In genomic region chrX:47216393-47216925, GRCh38 we compare ENCODE assay signal across 9 cellular contexts. TPM values are rescaled to one million over a fixed set of nuclear protein-coding genes. Genes with fewer than 3 reads are reported as not detected.
A peak's percentile ranks its signal among the peaks of the same experiment; 100 is the strongest.
DNase-seq lines count a peak whose midpoint lies in the region; ATAC-seq and TF ChIP-seq lines count a peak whose summit lies in the region.
"Had no signal": no experiment of that assay in that cellular context is flagged by ENCODE, and none has a peak within 500 bp of the region (broad histone marks: within the 10 kb centered on the region; RNA-seq: fewer than 3 reads in every experiment).

No MANE protein-coding gene starts in this region.

- peak overlapping the region; percentile 67 for H3K27ac ChIP-seq in A673 (ENCODE audit: low read depth, low read length, poor library complexity, severe bottlenecking)
- H3K27ac ChIP-seq in HUES64 (ENCODE audit: low read depth, low read length): peak overlapping the region; percentile 83; the same call in 1 of the 2 replicates
- peak overlapping the region; percentile 88 for H3K27ac ChIP-seq in naive thymus-derived CD4-positive, alpha-beta T cell (ENCODE audit: low read depth, low read length)

- 83% methylated on average over 8 of the region's 8 CpGs for WGBS in HUES64

- no peaks in the 10 kb centered on the region for H3K27me3 ChIP-seq in A673 (replicated peaks; ENCODE audit: insufficient read depth, low read depth, low read length, poor library complexity)
- H3K27me3 ChIP-seq in HUES64 (ENCODE audit: insufficient read depth, low read length): no peaks in the 10 kb centered on the region
- H3K27me3 ChIP-seq in naive thymus-derived CD4-positive, alpha-beta T cell (ENCODE audit: control insufficient read depth in 2 of 2, insufficient read depth in 2 of 2, low read length in 2 of 2): no peaks in the 10 kb centered on the region

- intact Hi-C loops in A673 (cut with micrococcal nuclease; ENCODE audit: unreplicated experiment) (no loop called here), MCF 10A (cut with micrococcal nuclease) (no loop called here)
- intact Hi-C loops in naive thymus-derived CD4-positive, alpha-beta T cell (cut with micrococcal nuclease): loop anchor here in 1 of 2 donors (5.0 kb wide), 4 partner anchors 416 to 1741 kb away; partner anchors contain the start of genes OTUD5, PIM2 and ZNF81

- no TSS peak for BruUV-seq in A673 (replicated peaks; lab: Mats Ljungman, UMichigan)
- BruUV-seq in MCF 10A (replicated peaks; lab: Mats Ljungman, UMichigan): no TSS peak

- H3K4me1 Mint-ChIP-seq in MCF 10A (ENCODE audit: insufficient read depth, unreplicated experiment): peaks cover 42% of the 10 kb centered on the region
- peaks cover 26 to 37% (median 36%) of the 10 kb centered on the region in 7 donors for H3K4me1 Mint-ChIP-seq in naive thymus-derived CD4-positive, alpha-beta T cell

- DNase-seq in A673 (ENCODE audit: low spot score) (no peak), MCF 10A (ENCODE audit: unreplicated experiment) (no peak), NCI-H2227 treated with DMSO at 0.1 percent for 48 hours (lab: John Stamatoyannopoulos, UW) (no peak), superior temporal gyrus (ENCODE audit: extremely low spot score) (no peak)
- DNase-seq in naive thymus-derived CD4-positive, alpha-beta T cell: no peak
- DNase-seq: activated CD4-positive, CD25-positive, alpha-beta regulatory T cell had no signal

- H3K9me3 ChIP-seq in A673 (ENCODE audit: low read depth, low read length, poor library complexity, severe bottlenecking) (no peaks in the 10 kb centered on the region), HUES64 (ENCODE audit: insufficient read depth, low read depth, low read length) (no peaks in the 10 kb centered on the region)
- H3K9me3 ChIP-seq in naive thymus-derived CD4-positive, alpha-beta T cell (ENCODE audit: control insufficient read depth in 2 of 3, low read length in 3 of 3): no peaks in the 10 kb centered on the region

- no peak overlapping the region for H3K4me3 ChIP-seq in A673 (ENCODE audit: low read depth, low read length, poor library complexity, severe bottlenecking)
- H3K4me3 ChIP-seq in HUES64 (ENCODE audit: low read length): no peak overlapping the region; the same call in 1 of the 2 replicates
- H3K4me3 ChIP-seq in naive thymus-derived CD4-positive, alpha-beta T cell (ENCODE audit: low read length): no peak overlapping the region

- H3K9me3 Mint-ChIP-seq in MCF 10A (ENCODE audit: unreplicated experiment): no peaks in the 10 kb centered on the region
- H3K9me3 Mint-ChIP-seq in naive thymus-derived CD4-positive, alpha-beta T cell: peaks cover 0 to 1% (median 0%) of the 10 kb centered on the region in 11 donors

- TF ChIP-seq CTCF in A673 (conservative IDR thresholded peaks at IDR 0.05; ENCODE audit: low read depth, low read length) (no peak), MCF 10A (IDR thresholded peaks at IDR 0.05; ENCODE audit: unreplicated experiment) (no peak)

- H3K4me3 Mint-ChIP-seq in MCF 10A (ENCODE audit: unreplicated experiment): peak overlapping the region; percentile 82
- H3K4me3 Mint-ChIP-seq in naive thymus-derived CD4-positive, alpha-beta T cell: peak overlapping the region in 8 of 10 donors; percentile 89 to 99 (median 95)

- CTCF ChIA-PET in A673 (lab: Charles Lee) (no interaction called here), MCF 10A (lab: Yijun Ruan, JAX) (interaction anchor here (1.3 kb wide), 1 partner anchor 22 kb away, joined by 3 read pairs; no protein-coding TSS in a partner anchor)
- CTCF ChIA-PET in naive thymus-derived CD4-positive, alpha-beta T cell (lab: Charles Lee): no interaction called here

- no peak overlapping the region for H3K9ac ChIP-seq in HUES64 (ENCODE audit: low read depth, low read length)

- H3K36me3 Mint-ChIP-seq in MCF 10A (ENCODE audit: insufficient read depth, unreplicated experiment): peaks cover 58% of the 10 kb centered on the region
- peaks cover 7 to 47% (median 31%) of the 10 kb centered on the region in 5 donors for H3K36me3 Mint-ChIP-seq in naive thymus-derived CD4-positive, alpha-beta T cell

- POLR2A ChIA-PET in A673 (lab: Charles Lee; ENCODE audit: low non-redundant PET) (no interaction called here), MCF 10A (lab: Yijun Ruan, JAX) (interaction anchor here (0.6 to 5.7 kb wide), 6 partner anchors 10 to 1482 kb away, joined by 4 to 79 read pairs (median 16); partner anchors contain the start of gene USP11)
- POLR2A ChIA-PET in naive thymus-derived CD4-positive, alpha-beta T cell (lab: Charles Lee): interaction anchor here (0.6 to 2.2 kb wide), 3 partner anchors 8 to 21 kb away, joined by 3 to 10 read pairs (median 3); no protein-coding TSS in a partner anchor

- ATAC-seq in naive thymus-derived CD4-positive, alpha-beta T cell: no peak
- ATAC-seq in HG02938 (IDR thresholded peaks at IDR 0.05; ENCODE audit: unreplicated experiment) (no peak), GM21447 (IDR thresholded peaks at IDR 0.05; ENCODE audit: unreplicated experiment) (no peak)

- peak overlapping the region; percentile 99 for H3K27ac Mint-ChIP-seq in MCF 10A (ENCODE audit: low read depth, unreplicated experiment)
- peak overlapping the region; percentile 98 to 100 (median 99) for H3K27ac Mint-ChIP-seq in naive thymus-derived CD4-positive, alpha-beta T cell

- no peaks in the 10 kb centered on the region for H3K27me3 Mint-ChIP-seq in MCF 10A (ENCODE audit: insufficient read depth, unreplicated experiment)
- H3K27me3 Mint-ChIP-seq in naive thymus-derived CD4-positive, alpha-beta T cell: peaks cover 0 to 2% (median 0%) of the 10 kb centered on the region in 5 donors

- peaks cover 51% of the 10 kb centered on the region for H3K36me3 ChIP-seq in A673 (ENCODE audit: insufficient read depth, low read length, poor library complexity, severe bottlenecking)
- H3K36me3 ChIP-seq in HUES64 (ENCODE audit: insufficient read depth, low read length): peaks cover 56% of the 10 kb centered on the region
- peaks cover 0 to 53% (median 6%) of the 10 kb centered on the region in 3 experiments for H3K36me3 ChIP-seq in naive thymus-derived CD4-positive, alpha-beta T cell (ENCODE audit: control insufficient read depth in 2 of 3, insufficient read depth in 3 of 3, low read length in 3 of 3)

- H3K4me1 ChIP-seq in A673 (ENCODE audit: insufficient read depth, low read length, poor library complexity, severe bottlenecking) (peaks cover 14% of the 10 kb centered on the region), HUES64 (ENCODE audit: insufficient read depth, low read length) (no peaks in the 10 kb centered on the region; the same call in 1 of the 2 replicates)
- peaks cover 16 to 20% of the 10 kb centered on the region in 2 donors for H3K4me1 ChIP-seq in naive thymus-derived CD4-positive, alpha-beta T cell (ENCODE audit: control insufficient read depth in 2 of 2, insufficient read depth in 2 of 2, low read length in 2 of 2)

RNA-seq across cellular contexts. Expression of gene CDK16, which starts 2.0 kb away (rescaled TPM):
- total RNA-seq in A673 (2021): 168 and 181 TPM in 2 replicates
- polyA plus RNA-seq in HUES64 (2013, experiment 1 of 2): 77.0 TPM
- polyA plus RNA-seq in HUES64 (2013, experiment 2 of 2): 92.2 TPM
- total RNA-seq in MCF 10A (2022): 138 and 189 TPM in 2 replicates
- total RNA-seq in naive thymus-derived CD4-positive, alpha-beta T cell: 100 to 1,000 TPM in 2 of 5 experiments, 10 to 100 TPM in 3; 51.8 to 112 (median 62.4) TPM
- polyA plus RNA-seq in naive thymus-derived CD4-positive, alpha-beta T cell: 10 to 100 TPM in 1 of 2 donors, 1 to 10 TPM in 1; 6.4 to 15.7 TPM

RNA-seq across cellular contexts. Expression of gene USP11, which starts 16.4 kb away (rescaled TPM):
- total RNA-seq in A673 (2021) (122 and 134 TPM in 2 replicates), MCF 10A (2022) (19.9 and 20.3 TPM in 2 replicates)
- 51.5 TPM for polyA plus RNA-seq in HUES64 (2013, experiment 1 of 2)
- 59.5 TPM for polyA plus RNA-seq in HUES64 (2013, experiment 2 of 2)
- 100 to 1,000 TPM in 1 of 5 experiments, 10 to 100 TPM in 4; 21.3 to 101 (median 77.0) TPM for total RNA-seq in naive thymus-derived CD4-positive, alpha-beta T cell
- 10 to 100 TPM; 51.2 to 94.7 TPM for polyA plus RNA-seq in naive thymus-derived CD4-positive, alpha-beta T cell

RNA-seq across cellular contexts. Expression of gene UBA1, which starts 22.8 kb away (rescaled TPM):
- total RNA-seq in A673 (2021): 413 and 437 TPM in 2 replicates
- 178 TPM for polyA plus RNA-seq in HUES64 (2013, experiment 1 of 2)
- polyA plus RNA-seq in HUES64 (2013, experiment 2 of 2): 197 TPM
- 248 and 293 TPM in 2 replicates for total RNA-seq in MCF 10A (2022)
- 100 to 1,000 TPM in 4 of 5 experiments, 10 to 100 TPM in 1; 98.0 to 183 (median 118) TPM for total RNA-seq in naive thymus-derived CD4-positive, alpha-beta T cell
- 100 to 1,000 TPM; 145 to 187 TPM for polyA plus RNA-seq in naive thymus-derived CD4-positive, alpha-beta T cell
